20 cellular contexts compared by ENCODE assay signal in genomic region chr6:38212116-38212515, GRCh38.
DNase-seq lines count a peak whose midpoint lies in the region; TF ChIP-seq lines count a peak whose summit lies in the region.
"Had no signal": no experiment of that assay in that cellular context is flagged by ENCODE, and none has a peak within 500 bp of the region (broad histone marks: within the 10 kb centered on the region; RNA-seq: fewer than 3 reads in every experiment).

No MANE protein-coding gene starts in this region.

- no peak overlapping the region for H2BK12ac ChIP-seq in H9 (ENCODE audit: insufficient read length, low read depth, low read length)

- H3K56ac ChIP-seq in H9 (ENCODE audit: insufficient read length, low read depth, low read length): no peak overlapping the region

- H3K27me3 Mint-ChIP-seq in H9 (ENCODE audit: low read depth) (no peaks in the 10 kb centered on the region), brain (peaks cover 6% of the 10 kb centered on the region), glutamatergic neuron (ENCODE audit: unreplicated experiment) (peaks cover 10% of the 10 kb centered on the region)
- H3K27me3 Mint-ChIP-seq: CD4-positive, alpha-beta memory T cell; natural killer cell treated with Interleukin-12 subunit alpha and Interleukin-12 subunit beta and Interleukin-15 and Interleukin-18, amount 100 ng/mL, for 72 hours; stimulated activated memory B cell treated with anti-CD40 and anti-IgM and Interleukin-4, amounts not matched to agents 10 μg/mL and 1 μg/mL and 100 μg/mL, for 72 hours had no signal

- H3K27ac Mint-ChIP-seq in H9 (peak overlapping the region in 2 of 3 experiments; percentile 62 to 90; a peak in 3 of 7 replicates), brain (peak overlapping the region in 4 of 5 experiments; percentile 80 to 94 (median 88)), glutamatergic neuron (ENCODE audit: unreplicated experiment) (peak overlapping the region; percentile 90)
- H3K27ac Mint-ChIP-seq: activated naive CD4-positive, alpha-beta T cell treated with anti-CD3 and anti-CD28 coated beads, Interleukin-2, amount 50 U/mL, for 72 hours; CD4-positive, alpha-beta memory T cell; natural killer cell treated with Interleukin-12 subunit alpha and Interleukin-12 subunit beta and Interleukin-15 and Interleukin-18, amount 100 ng/mL, for 72 hours; stimulated activated memory B cell treated with anti-CD40 and anti-IgM and Interleukin-4, amounts not matched to agents 10 μg/mL and 1 μg/mL and 100 μg/mL, for 72 hours; T-helper 2 cell treated with Interferon-gamma antibody and Interleukin-4, amounts not matched to agents 5 μg/mL and 100 μg/mL, for 36 hours had no signal

- no peak overlapping the region for H3K4ac ChIP-seq in H9 (ENCODE audit: low read depth, low read length)

- H2BK5ac ChIP-seq in H9 (ENCODE audit: insufficient read length, low read length): no peak overlapping the region

- no peak overlapping the region for H3K23ac ChIP-seq in H9 (ENCODE audit: insufficient read length, low read depth, low read length)

- H3K9me3 ChIP-seq in H9 (ENCODE audit: control insufficient read depth, low read depth, low read length): no peaks in the 10 kb centered on the region
- H3K9me3 ChIP-seq: heart right ventricle, lower lobe of right lung, Peyer's patch had no signal

- H4K5ac ChIP-seq in H9 (ENCODE audit: insufficient read length, low read depth, low read length): no peak overlapping the region

- DNase-seq in H9: no peak
- DNase-seq in glutamatergic neuron: no peak
- DNase-seq in glomerular visceral epithelial cell (ENCODE audit: extremely low spot score): no peak
- DNase-seq in HK-2 (ENCODE audit: unreplicated experiment): no peak
- DNase-seq in T1000 (lab: John Stamatoyannopoulos, UW): no peak
- DNase-seq: activated CD4-positive, alpha-beta T cell treated with anti-CD3 and anti-CD28 coated beads for 48 hours; CD4-positive, alpha-beta memory T cell; foreskin fibroblast; lower lobe of right lung; MV-4-11; NCI-H226; Peyer's patch had no signal

- H3K4me1 Mint-ChIP-seq in H9 (peaks cover 49 to 53% of the 10 kb centered on the region in 2 experiments), brain (peaks cover 92% of the 10 kb centered on the region), glutamatergic neuron (ENCODE audit: low read depth, unreplicated experiment) (peaks cover 69% of the 10 kb centered on the region)
- H3K4me1 Mint-ChIP-seq: stimulated activated memory B cell treated with anti-CD40 and anti-IgM and Interleukin-4, amounts not matched to agents 10 μg/mL and 1 μg/mL and 100 μg/mL, for 72 hours had no signal

- no peak overlapping the region for H2BK20ac ChIP-seq in H9 (ENCODE audit: low read depth, low read length, poor library complexity, severe bottlenecking)

- H3K4me3 Mint-ChIP-seq in H9 (no peak overlapping the region), brain (peak overlapping the region in 1 of 5 experiments; percentile 39), glutamatergic neuron (ENCODE audit: unreplicated experiment) (peak overlapping the region; percentile 35)
- H3K4me3 Mint-ChIP-seq: CD4-positive, alpha-beta memory T cell; natural killer cell treated with Interleukin-12 subunit alpha and Interleukin-12 subunit beta and Interleukin-15 and Interleukin-18, amount 100 ng/mL, for 72 hours; stimulated activated memory B cell treated with anti-CD40 and anti-IgM and Interleukin-4, amounts not matched to agents 10 μg/mL and 1 μg/mL and 100 μg/mL, for 72 hours; T-helper 2 cell treated with Interferon-gamma antibody and Interleukin-4, amounts not matched to agents 5 μg/mL and 100 μg/mL, for 36 hours had no signal

- H2BK120ac ChIP-seq in H9 (ENCODE audit: low read depth, low read length, poor library complexity, severe bottlenecking): no peak overlapping the region

- H3K4me2 ChIP-seq in H9 (ENCODE audit: insufficient read depth, insufficient read length, low read length): no peak overlapping the region

- no peaks in the 10 kb centered on the region for H3K79me2 ChIP-seq in H9 (ENCODE audit: insufficient read depth, low read length)

- H3K79me1 ChIP-seq in H9 (ENCODE audit: insufficient read depth, low read depth, low read length, poor library complexity, severe bottlenecking): no peaks in the 10 kb centered on the region

- no CpG with 5 or more reads among the region's 3 CpGs for WGBS in H9 (ENCODE audit: extremely low coverage, insufficient read length, low lambda C conversion rate)

- H3K14ac ChIP-seq in H9 (ENCODE audit: insufficient read depth, low read length): no peak overlapping the region

- no peak overlapping the region for H3K18ac ChIP-seq in H9 (ENCODE audit: insufficient read length, low read depth, low read length)

- H2BK15ac ChIP-seq in H9 (ENCODE audit: low read depth, low read length): no peak overlapping the region

- H3K36me3 Mint-ChIP-seq in H9 (ENCODE audit: insufficient read depth in 1 of 3, low read depth in 3 of 3) (no peaks in the 10 kb centered on the region), brain (no peaks in the 10 kb centered on the region), glutamatergic neuron (ENCODE audit: unreplicated experiment) (no peaks in the 10 kb centered on the region)
- H3K36me3 Mint-ChIP-seq: activated naive CD4-positive, alpha-beta T cell treated with anti-CD3 and anti-CD28 coated beads, Interleukin-2, amount 50 U/mL, for 72 hours; natural killer cell treated with Interleukin-12 subunit alpha and Interleukin-12 subunit beta and Interleukin-15 and Interleukin-18, amount 100 ng/mL, for 72 hours had no signal

- H4K8ac ChIP-seq in H9 (replicated peaks; ENCODE audit: insufficient read length, low read depth, low read length): no peak overlapping the region

- no peaks in the 10 kb centered on the region for H4K20me1 ChIP-seq in H9 (ENCODE audit: control insufficient read depth, insufficient read depth, insufficient read length)

- peaks cover 10% of the 10 kb centered on the region; the same call in 1 of the 2 replicates for H3K4me1 ChIP-seq in H9 (ENCODE audit: insufficient read depth, low read length)
- H3K4me1 ChIP-seq: Peyer's patch had no signal

- no peak overlapping the region for H3K9ac ChIP-seq in H9 (ENCODE audit: extremely low read depth, insufficient read length, low read length)

- H2AK5ac ChIP-seq in H9 (ENCODE audit: insufficient read length, low read length): no peak overlapping the region

- no peaks in the 10 kb centered on the region for H3K23me2 ChIP-seq in H9 (ENCODE audit: insufficient read length, low read depth, low read length, poor library complexity, severe bottlenecking)

- no peak overlapping the region for H3T11ph ChIP-seq in H9 (ENCODE audit: low read length)

- H4K91ac ChIP-seq in H9 (ENCODE audit: insufficient read length, low read depth, low read length): no peak overlapping the region

- H3K27ac ChIP-seq in H9 (ENCODE audit: insufficient read length, low read depth, low read length) (no peak overlapping the region), temporal lobe (ENCODE audit: low read depth, low read length) (peak overlapping the region; percentile 28)
- H3K27ac ChIP-seq: lower lobe of right lung, Peyer's patch, skin epidermis had no signal

- no peaks in the 10 kb centered on the region for H3K9me3 Mint-ChIP-seq in H9
- H3K9me3 Mint-ChIP-seq in brain: no peaks in the 10 kb centered on the region
- peaks cover 9% of the 10 kb centered on the region for H3K9me3 Mint-ChIP-seq in glutamatergic neuron (ENCODE audit: unreplicated experiment)
- H3K9me3 Mint-ChIP-seq: activated naive CD4-positive, alpha-beta T cell treated with anti-CD3 and anti-CD28 coated beads, Interleukin-2, amount 50 U/mL, for 72 hours; CD4-positive, alpha-beta memory T cell; natural killer cell treated with Interleukin-12 subunit alpha and Interleukin-12 subunit beta and Interleukin-15 and Interleukin-18, amount 100 ng/mL, for 72 hours; stimulated activated memory B cell treated with anti-CD40 and anti-IgM and Interleukin-4, amounts not matched to agents 10 μg/mL and 1 μg/mL and 100 μg/mL, for 72 hours; T-helper 2 cell treated with Interferon-gamma antibody and Interleukin-4, amounts not matched to agents 5 μg/mL and 100 μg/mL, for 36 hours had no signal

- no peaks in the 10 kb centered on the region for H3K27me3 ChIP-seq in H9 (ENCODE audit: insufficient read depth, low read length)
- H3K27me3 ChIP-seq: heart right ventricle, Peyer's patch had no signal

- no peak for TF ChIP-seq CTCF in H9 (conservative IDR thresholded peaks at IDR 0.05)
- TF ChIP-seq CTCF in brain (conservative IDR thresholded peaks at IDR 0.05): no peak
- TF ChIP-seq CTCF in glutamatergic neuron (IDR thresholded peaks at IDR 0.05; ENCODE audit: partially characterized antibody, unreplicated experiment): no peak

- no peak overlapping the region for H2AFZ ChIP-seq in H9 (ENCODE audit: low read length)
